Comparison of ENCODE assay signal across 21 cellular contexts in the genomic region with DNA sequence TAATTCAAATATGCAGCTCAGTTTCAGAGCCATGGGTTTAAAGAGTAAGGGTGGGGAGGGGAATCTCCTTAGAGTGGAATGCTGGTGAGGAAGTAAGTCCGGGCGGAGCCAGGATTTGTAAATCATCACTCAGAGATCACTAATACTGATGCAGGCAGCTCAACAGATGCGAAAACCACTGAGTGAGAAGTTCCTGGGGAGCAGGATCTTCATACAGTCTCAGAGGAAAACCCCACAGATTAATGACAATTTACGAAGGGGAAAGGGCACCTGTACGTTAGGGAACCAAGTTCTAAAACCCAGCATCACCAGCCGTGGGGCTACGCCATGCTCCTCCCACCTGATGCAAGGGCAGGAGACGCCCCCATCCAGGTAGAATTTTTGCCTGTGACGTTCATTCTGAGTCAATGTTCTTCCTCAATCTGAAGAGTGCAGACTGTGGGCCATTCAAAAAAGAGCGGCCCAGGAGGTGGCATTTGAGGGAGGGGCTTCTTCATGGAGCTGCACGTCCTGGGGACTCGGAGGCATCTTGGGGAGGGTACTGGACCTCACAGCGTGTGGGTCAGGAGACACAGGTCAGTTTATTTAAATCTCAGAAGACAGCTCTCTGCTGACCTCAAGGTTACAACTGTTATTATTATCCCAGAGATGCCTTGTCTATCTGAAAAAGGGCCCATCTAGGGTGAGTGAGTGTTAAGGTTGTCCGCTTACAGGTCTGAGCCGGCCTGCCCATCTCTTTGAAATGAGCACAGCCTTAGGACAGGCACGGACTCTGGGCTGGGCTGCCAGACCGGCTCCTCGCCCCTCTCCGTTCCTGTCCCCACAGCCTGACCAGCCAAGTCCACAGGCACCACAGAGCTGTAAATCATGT.
DNase-seq lines count a peak whose midpoint lies in the region; ATAC-seq, FAIRE-seq and TF ChIP-seq lines count a peak whose summit lies in the region.
"Had no signal": no experiment of that assay in that cellular context is flagged by ENCODE, and none has a peak within 500 bp of the region (broad histone marks: within the 10 kb centered on the region; RNA-seq: fewer than 3 reads in every experiment).

No MANE protein-coding gene starts in this region.

- no peak for TF ChIP-seq CTCF in H1 (IDR thresholded peaks at IDR 0.05; ENCODE audit: control extremely low read depth in 1 of 3, insufficient read depth in 1 of 3, low read depth in 1 of 3, low read length in 3 of 3)
- no peak for TF ChIP-seq CTCF in brain microvascular endothelial cell (IDR thresholded peaks at IDR 0.05; ENCODE audit: low read depth, low read length, missing control alignments)

- no peak for TF ChIP-seq POLR2A in H1 (IDR thresholded peaks at IDR 0.05; ENCODE audit: control extremely low read depth in 1 of 2, low read depth in 2 of 2, low read length in 2 of 2)

- H3K4me1 ChIP-seq in BLaER1 treated with 17β-estradiol and CSF1 and Interleukin-3, amounts not matched to agents 10 nM and 100 nM, result peaks cover 14 to 37% (median 32%) of the 10 kb centered on the region in 10 experiments; a peak in 19 of 20 replicates
- peaks cover 45% of the 10 kb centered on the region for H3K4me1 ChIP-seq in HUES6 (ENCODE audit: control insufficient read depth, insufficient read depth, low read length)
- peaks cover 4 to 21% (median 12%) of the 10 kb centered on the region in 4 experiments for H3K4me1 ChIP-seq in H1 (replicated peaks in 1 of 4; ENCODE audit: control insufficient read depth in 3 of 4, insufficient read depth in 4 of 4, low read length in 3 of 4)
- H3K4me1 ChIP-seq in mesenchymal stem cell (ENCODE audit: control insufficient read depth, insufficient read depth, low read depth, low read length), result peaks cover 17% of the 10 kb centered on the region

- H4K20me1 ChIP-seq in BLaER1 treated with 17β-estradiol and CSF1 and Interleukin-3, amounts not matched to agents 10 nM and 100 nM, result no peaks in the 10 kb centered on the region
- H4K20me1 ChIP-seq in H1 (replicated peaks in 1 of 2; ENCODE audit: control insufficient read depth in 1 of 2, insufficient read depth in 2 of 2, low read length in 2 of 2), result no peaks in the 10 kb centered on the region

- H3K18ac ChIP-seq in H1 (ENCODE audit: extremely low read depth, low read length), result no peak overlapping the region
- no peak overlapping the region for H3K18ac ChIP-seq in mesenchymal stem cell (ENCODE audit: low read depth in 1 of 2, low read length in 2 of 2)

- H2BK15ac ChIP-seq in H1 (ENCODE audit: low read length), result peak overlapping the region; percentile 81; the same call in 1 of the 2 replicates
- no peak overlapping the region for H2BK15ac ChIP-seq in mesenchymal stem cell (ENCODE audit: low read depth, poor library complexity, severe bottlenecking)

- no peak for TF ChIP-seq RAD21 in H1 (IDR thresholded peaks at IDR 0.05 in 1 of 2, conservative IDR thresholded peaks at IDR 0.05 in 1 of 2; ENCODE audit: low read depth in 2 of 2, low read length in 2 of 2)

- H3K27ac ChIP-seq in BLaER1 treated with 17β-estradiol and CSF1 and Interleukin-3, amounts not matched to agents 10 nM and 100 nM, result no peak overlapping the region
- peak overlapping the region; percentile 40; the same call in 1 of the 2 replicates for H3K27ac ChIP-seq in HUES6 (ENCODE audit: low read depth, low read length)
- H3K27ac ChIP-seq in H1 (ENCODE audit: low read depth, low read length), result no peak overlapping the region
- no peak overlapping the region for H3K27ac ChIP-seq in mesenchymal stem cell (ENCODE audit: low read length, poor library complexity, severe bottlenecking)
- no peak overlapping the region for H3K27ac ChIP-seq in brain microvascular endothelial cell
- H3K27ac ChIP-seq: suprapubic skin had no signal

- no peaks in the 10 kb centered on the region for H3K79me1 ChIP-seq in H1 (ENCODE audit: low read depth, low read length)
- H3K79me1 ChIP-seq in mesenchymal stem cell (replicated peaks; ENCODE audit: low read length, poor library complexity, severe bottlenecking), result no peaks in the 10 kb centered on the region

- no peak overlapping the region for H2AK5ac ChIP-seq in H1 (ENCODE audit: low read depth, low read length)
- no peak overlapping the region for H2AK5ac ChIP-seq in mesenchymal stem cell (ENCODE audit: low read length, severe bottlenecking)

- H2BK5ac ChIP-seq in H1 (ENCODE audit: low read depth, low read length) (no peak overlapping the region), mesenchymal stem cell (ENCODE audit: low read depth, low read length, poor library complexity, severe bottlenecking) (no peak overlapping the region)

- no peak overlapping the region for H3K4ac ChIP-seq in H1 (replicated peaks; ENCODE audit: insufficient read length, low read depth, low read length)
- H3K4ac ChIP-seq in mesenchymal stem cell (ENCODE audit: low read depth in 1 of 2, low read length in 2 of 2), result no peak overlapping the region

- H3K23ac ChIP-seq in H1 (ENCODE audit: insufficient read length), result no peak overlapping the region
- no peak overlapping the region for H3K23ac ChIP-seq in mesenchymal stem cell (ENCODE audit: low read length in 2 of 2)

- H3K14ac ChIP-seq in H1 (ENCODE audit: insufficient read length) (no peak overlapping the region), mesenchymal stem cell (ENCODE audit: low read length in 2 of 2) (no peak overlapping the region)

- WGBS in H1 (ENCODE audit: extremely low coverage in 1 of 2, insufficient coverage in 1 of 2, insufficient read length in 1 of 2, insufficient replicate concordance in 2 of 2, low coverage in 1 of 2, low lambda C conversion rate in 2 of 2, missing lambda C conversion rate in 1 of 2), 2 experiments, result 71% methylated on average over 19 of the region's 19 CpGs; no CpG with 5 or more reads in 1 of the 2 experiments
- 50% methylated on average over 18 of the region's 19 CpGs for WGBS in mesenchymal stem cell

- no peak overlapping the region for H3K56ac ChIP-seq in H1 (replicated peaks; ENCODE audit: insufficient read length, low read depth, low read length)

- no peak overlapping the region for H3K9ac ChIP-seq in BLaER1 treated with 17β-estradiol and CSF1 and Interleukin-3, amounts not matched to agents 10 nM and 100 nM
- H3K9ac ChIP-seq in HUES6 (ENCODE audit: low read length) (no peak overlapping the region), H1 (replicated peaks in 1 of 4; ENCODE audit: extremely low read depth in 1 of 4, low read depth in 3 of 4, low read length in 3 of 4) (no peak overlapping the region), mesenchymal stem cell (ENCODE audit: low read length) (no peak overlapping the region)

- peak in 1 of 2 experiments; percentile 48 for DNase-seq in H1 (ENCODE audit: low read depth in 1 of 2, low spot score in 2 of 2)
- peak; percentile 73 for DNase-seq in mesenteric fat pad (ENCODE audit: low spot score)
- DNase-seq in NCI-H2171 treated with DMSO at 0.1 percent for 48 hours (lab: John Stamatoyannopoulos, UW), result no peak
- no peak for DNase-seq in mesenchymal stem cell
- no peak for DNase-seq in brain microvascular endothelial cell
- DNase-seq: ACHN; activated T-cell treated with anti-CD3 and anti-CD28 coated beads, Interleukin-2, amount 50 U/mL, for 72 hours; CD4-positive, CD25-positive, alpha-beta regulatory T cell; effector memory CD8-positive, alpha-beta T cell; KG1; NCI-H187; NCI-H226; NCI-H82; occipital lobe had no signal

- H2BK20ac ChIP-seq in H1 (ENCODE audit: low read length), result 0 out of 2 replicates have a peak overlapping the region, but pooled peaks have one; percentile 72

- no peak overlapping the region for H4K5ac ChIP-seq in H1 (ENCODE audit: insufficient read length, low read depth, low read length)

- H4K91ac ChIP-seq in H1 (replicated peaks; ENCODE audit: insufficient read length, low read length) (no peak overlapping the region), mesenchymal stem cell (ENCODE audit: low read length) (no peak overlapping the region)

- H4K8ac ChIP-seq in H1 (ENCODE audit: extremely low read depth, insufficient read depth, low read length) (no peak overlapping the region), mesenchymal stem cell (ENCODE audit: low read length) (no peak overlapping the region)

- H2BK12ac ChIP-seq in H1 (ENCODE audit: low read depth, low read length) (0 out of 2 replicates have a peak overlapping the region, but pooled peaks have one; percentile 71), mesenchymal stem cell (ENCODE audit: low read length in 2 of 2) (no peak overlapping the region)

- H2BK120ac ChIP-seq in H1 (replicated peaks; ENCODE audit: low read depth, low read length) (no peak overlapping the region), mesenchymal stem cell (ENCODE audit: low read depth, low read length) (no peak overlapping the region)

- TF ChIP-seq EP300 in H1 (IDR thresholded peaks at IDR 0.05; ENCODE audit: borderline replicate concordance in 1 of 2, low read depth in 2 of 2, low read length in 2 of 2), result no peak

- no peaks in the 10 kb centered on the region for H3K79me2 ChIP-seq in H1 (ENCODE audit: control insufficient read depth in 1 of 2, insufficient read depth in 2 of 2, low read length in 2 of 2)

- no peaks in the 10 kb centered on the region for H3K9me3 ChIP-seq in BLaER1 treated with 17β-estradiol and CSF1 and Interleukin-3, amounts not matched to agents 10 nM and 100 nM (replicated peaks in 1 of 11)
- H3K9me3 ChIP-seq in HUES6 (ENCODE audit: control insufficient read depth, insufficient read depth, low read depth, low read length) (no peaks in the 10 kb centered on the region), H1 (ENCODE audit: insufficient read depth in 2 of 2, low read depth in 1 of 2, low read length in 1 of 2) (no peaks in the 10 kb centered on the region), mesenchymal stem cell (ENCODE audit: control insufficient read depth, low read length) (peaks cover under 1% of the 10 kb centered on the region)
- H3K9me3 ChIP-seq: suprapubic skin had no signal

- peak overlapping the region; percentile 18 to 79 (median 47); a peak in 17 of 22 replicates for H3K4me2 ChIP-seq in BLaER1 treated with 17β-estradiol and CSF1 and Interleukin-3, amounts not matched to agents 10 nM and 100 nM
- H3K4me2 ChIP-seq in H1 (ENCODE audit: insufficient read depth in 1 of 2, low read depth in 2 of 2, low read length in 2 of 2), result peak overlapping the region in 1 of 2 experiments; percentile 8; a peak in 2 of 4 replicates
- H3K4me2 ChIP-seq in mesenchymal stem cell (ENCODE audit: low read length, poor library complexity, severe bottlenecking), result no peak overlapping the region

- no peaks in the 10 kb centered on the region for H3K23me2 ChIP-seq in H1 (ENCODE audit: low read depth, low read length)

- no peaks in the 10 kb centered on the region for H3K36me3 ChIP-seq in BLaER1 treated with 17β-estradiol and CSF1 and Interleukin-3, amounts not matched to agents 10 nM and 100 nM
- no peaks in the 10 kb centered on the region for H3K36me3 ChIP-seq in HUES6 (ENCODE audit: control insufficient read depth, insufficient read depth, low read length)
- no peaks in the 10 kb centered on the region for H3K36me3 ChIP-seq in H1 (ENCODE audit: control insufficient read depth in 2 of 4, insufficient read depth in 4 of 4, low read length in 3 of 4)
- H3K36me3 ChIP-seq in mesenchymal stem cell (ENCODE audit: control insufficient read depth in 1 of 2, insufficient read depth in 2 of 2, low read depth in 1 of 2, low read length in 2 of 2), result no peaks in the 10 kb centered on the region
- no peaks in the 10 kb centered on the region for H3K36me3 ChIP-seq in brain microvascular endothelial cell (replicated peaks)
- H3K36me3 ChIP-seq: suprapubic skin had no signal

- no peak overlapping the region for H3K4me3 ChIP-seq in BLaER1 treated with 17β-estradiol and CSF1 and Interleukin-3, amounts not matched to agents 10 nM and 100 nM
- H3K4me3 ChIP-seq in HUES6 (ENCODE audit: low read depth, low read length) (no peak overlapping the region; the same call in 1 of the 2 replicates), H1 (ENCODE audit: extremely low read depth in 1 of 4, insufficient read depth in 2 of 4, low read depth in 3 of 4, low read length in 4 of 4) (no peak overlapping the region), mesenchymal stem cell (ENCODE audit: insufficient read depth in 1 of 2, low read depth in 1 of 2, low read length in 2 of 2) (no peak overlapping the region), brain microvascular endothelial cell (ENCODE audit: low read depth, low read length) (no peak overlapping the region)
- H3K4me3 ChIP-seq: suprapubic skin had no signal

- in situ Hi-C loops in brain microvascular endothelial cell (cut with HindIII; ENCODE audit: low pct_ligation_motif_present, low sequenced_read_pairs), result no loop called here

- CTCF ChIA-PET in H1 (lab: Charles Lee; ENCODE audit: partially characterized antibody), result interaction anchor here (0.8 to 2.5 kb wide), 14 partner anchors 13 to 360 kb away, joined by 3 to 10 read pairs (median 4); no protein-coding TSS in a partner anchor

- POLR2A ChIA-PET in H1 (lab: Charles Lee; ENCODE audit: partially characterized antibody), result interaction anchor here (0.8 kb wide), 1 partner anchor 19 kb away, joined by 3 read pairs; no protein-coding TSS in a partner anchor

- H2AFZ ChIP-seq in H1 (ENCODE audit: low read length) (peak overlapping the region; percentile 28; the same call in 1 of the 2 replicates), mesenchymal stem cell (ENCODE audit: low read depth, low read length) (no peak overlapping the region)

- H3K27me3 ChIP-seq in BLaER1 treated with 17β-estradiol and CSF1 and Interleukin-3, amounts not matched to agents 10 nM and 100 nM, result no peaks in the 10 kb centered on the region
- H3K27me3 ChIP-seq in HUES6 (ENCODE audit: control insufficient read depth, insufficient read depth, low read length), result no peaks in the 10 kb centered on the region
- H3K27me3 ChIP-seq in H1 (replicated peaks in 1 of 4; ENCODE audit: control insufficient read depth in 3 of 4, extremely low read depth in 1 of 4, insufficient read depth in 3 of 4, low read length in 3 of 4), result no peaks in the 10 kb centered on the region
- H3K27me3 ChIP-seq in mesenchymal stem cell (ENCODE audit: control insufficient read depth in 1 of 2, insufficient read depth in 1 of 2, low read length in 2 of 2), result peaks cover 70 to 73% of the 10 kb centered on the region in 2 experiments
- H3K27me3 ChIP-seq in brain microvascular endothelial cell (replicated peaks), result peaks cover 3% of the 10 kb centered on the region
- H3K27me3 ChIP-seq: suprapubic skin had no signal

- no peak for FAIRE-seq in H1 (lab: Jason Lieb, UNC)
- FAIRE-seq: GM12892, RCC 7860 had no signal

- no peak for ATAC-seq in SK-N-SH treated with all-trans-retinoic acid at 6 μM for 48 hours
- ATAC-seq: activated naive CD4-positive, alpha-beta T cell treated with anti-CD3 and anti-CD28 coated beads, Interleukin-2, amount 50 U/mL, for 72 hours; activated T-cell treated with anti-CD3 and anti-CD28 coated beads, Interleukin-2, amount 50 U/mL, for 72 hours; effector memory CD8-positive, alpha-beta T cell had no signal
